Comparison of ENCODE assay signal across 9 cellular contexts in the genomic region with DNA sequence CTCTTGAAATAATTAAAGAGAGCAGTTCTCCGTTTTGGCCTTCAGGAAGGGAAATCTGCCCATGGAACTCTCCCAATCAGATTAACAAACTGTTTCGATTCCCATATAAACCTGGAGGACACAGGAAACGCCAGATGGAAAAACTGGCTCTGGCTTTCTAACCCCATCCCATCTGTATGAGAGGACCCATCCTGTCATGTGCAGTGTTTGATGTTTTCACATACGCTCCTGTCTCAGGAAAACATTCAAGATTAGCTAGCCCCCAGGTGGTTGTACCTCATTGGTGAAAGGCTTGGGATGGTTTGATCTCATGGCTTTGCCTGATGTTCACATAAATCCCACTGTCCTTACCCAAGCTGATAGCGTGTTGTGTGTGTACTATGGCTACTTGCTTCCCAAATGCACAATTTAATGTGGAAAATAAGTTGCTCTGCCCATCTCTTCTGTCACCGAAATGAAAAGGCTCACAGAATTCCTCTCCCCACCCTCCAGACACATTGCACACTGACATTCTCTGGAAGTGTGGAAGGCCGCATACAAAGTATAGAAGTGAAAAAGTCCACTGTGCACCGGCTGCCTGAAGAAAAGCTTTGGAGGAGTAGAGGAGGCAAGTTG. TPM values are rescaled to one million over a fixed set of nuclear protein-coding genes. Genes with fewer than 3 reads are reported as not detected.
DNase-seq lines count a peak whose midpoint lies in the region; ATAC-seq and TF ChIP-seq lines count a peak whose summit lies in the region.
"Had no signal": no experiment of that assay in that cellular context is flagged by ENCODE, and none has a peak within 500 bp of the region (broad histone marks: within the 10 kb centered on the region; RNA-seq: fewer than 3 reads in every experiment).

No MANE protein-coding gene starts in this region.

- H3K27me3 ChIP-seq in mesenchymal stem cell (ENCODE audit: control insufficient read depth in 1 of 2, insufficient read depth in 1 of 2, low read length in 2 of 2), result no peaks in the 10 kb centered on the region

- no peak overlapping the region for H3K14ac ChIP-seq in mesenchymal stem cell (ENCODE audit: low read length in 2 of 2)

- H3K36me3 Mint-ChIP-seq in Calu3 (ENCODE audit: insufficient read depth, unreplicated experiment), result peaks cover 18% of the 10 kb centered on the region
- H3K36me3 Mint-ChIP-seq in IgD-negative memory B cell, result peaks cover 2% of the 10 kb centered on the region
- peaks cover 12 to 13% of the 10 kb centered on the region in 2 donors for H3K36me3 Mint-ChIP-seq in activated naive CD4-positive, alpha-beta T cell treated with anti-CD3 and anti-CD28 coated beads, Interleukin-2, amount 50 U/mL, for 72 hours

- intact Hi-C loops in Calu3 (cut with micrococcal nuclease; ENCODE audit: unreplicated experiment), result no loop called here

- H2AFZ ChIP-seq in mesenchymal stem cell (ENCODE audit: low read depth, low read length), result no peak overlapping the region

- no peak overlapping the region for H2BK120ac ChIP-seq in mesenchymal stem cell (ENCODE audit: low read depth, low read length)

- H2BK5ac ChIP-seq in mesenchymal stem cell (ENCODE audit: low read depth, low read length, poor library complexity, severe bottlenecking), result no peak overlapping the region

- H3K4me1 Mint-ChIP-seq in Calu3 (ENCODE audit: low read depth, unreplicated experiment) (no peaks in the 10 kb centered on the region), IgD-negative memory B cell (peaks cover 5 to 19% (median 17%) of the 10 kb centered on the region in 3 donors)

- H3K9me3 ChIP-seq in mesenchymal stem cell (ENCODE audit: control insufficient read depth, low read length), result no peaks in the 10 kb centered on the region

- DNase-seq in Calu3 (no peak), mesenchymal stem cell (peak; percentile 13)
- no peak for DNase-seq in activated naive CD4-positive, alpha-beta T cell treated with anti-CD3 and anti-CD28 coated beads, Interleukin-2, amount 50 U/mL, for 72 hours (ENCODE audit: low spot score in 2 of 2)
- no peak for DNase-seq in stimulated activated naive CD4-positive, alpha-beta T cell treated with Interleukin-2 at 50 U/mL for 16 hours (lab: John Stamatoyannopoulos, UW)
- no peak for DNase-seq in activated CD4-positive, CD25-positive, alpha-beta regulatory T cell treated with anti-CD3 and anti-CD28 coated beads, Interleukin-2, amount 50 U/mL, for 72 hours
- DNase-seq: NCI-H1417 treated with DMSO at 0.1 percent for 48 hours had no signal

- BruUV-seq in Calu3 (replicated peaks; lab: Mats Ljungman, UMichigan), result TSS peak; percentile 19

- WGBS in mesenchymal stem cell, result 77% methylated on average over 8 of the region's 8 CpGs

- H3K27ac Mint-ChIP-seq in Calu3 (ENCODE audit: unreplicated experiment) (peak overlapping the region; percentile 68), IgD-negative memory B cell (no peak overlapping the region)
- peak overlapping the region; percentile 56 to 81 for H3K27ac Mint-ChIP-seq in activated naive CD4-positive, alpha-beta T cell treated with anti-CD3 and anti-CD28 coated beads, Interleukin-2, amount 50 U/mL, for 72 hours

- no peak for ATAC-seq in activated naive CD4-positive, alpha-beta T cell treated with anti-CD3 and anti-CD28 coated beads, Interleukin-2, amount 50 U/mL, for 72 hours
- ATAC-seq in GM18868 (IDR thresholded peaks at IDR 0.05; ENCODE audit: unreplicated experiment), result no peak
- ATAC-seq in HG03196 (IDR thresholded peaks at IDR 0.05; ENCODE audit: unreplicated experiment), result no peak

- H3K9me3 Mint-ChIP-seq in Calu3 (ENCODE audit: low read depth, unreplicated experiment) (no peaks in the 10 kb centered on the region), IgD-negative memory B cell (no peaks in the 10 kb centered on the region)
- no peaks in the 10 kb centered on the region for H3K9me3 Mint-ChIP-seq in activated naive CD4-positive, alpha-beta T cell treated with anti-CD3 and anti-CD28 coated beads, Interleukin-2, amount 50 U/mL, for 72 hours

- no peak overlapping the region for H2BK12ac ChIP-seq in mesenchymal stem cell (ENCODE audit: low read length in 2 of 2)

- peaks cover 6% of the 10 kb centered on the region for H3K4me1 ChIP-seq in mesenchymal stem cell (ENCODE audit: control insufficient read depth, insufficient read depth, low read depth, low read length)

- H3K4me3 Mint-ChIP-seq in Calu3 (ENCODE audit: low read depth, unreplicated experiment) (no peak overlapping the region), IgD-negative memory B cell (peak overlapping the region in 3 of 4 donors; percentile 21 to 48 (median 43))

- H2BK15ac ChIP-seq in mesenchymal stem cell (ENCODE audit: low read depth, poor library complexity, severe bottlenecking), result no peak overlapping the region

- CTCF ChIA-PET in Calu3 (lab: Charles Lee), result no interaction called here

- H3K23ac ChIP-seq in mesenchymal stem cell (ENCODE audit: low read length in 2 of 2), result no peak overlapping the region

- no peak overlapping the region for H4K91ac ChIP-seq in mesenchymal stem cell (ENCODE audit: low read length)

- H3K4me2 ChIP-seq in mesenchymal stem cell (ENCODE audit: low read length, poor library complexity, severe bottlenecking), result no peak overlapping the region

- no peaks in the 10 kb centered on the region for H3K27me3 Mint-ChIP-seq in Calu3 (ENCODE audit: unreplicated experiment)
- no peaks in the 10 kb centered on the region for H3K27me3 Mint-ChIP-seq in IgD-negative memory B cell

- no peak overlapping the region for H3K18ac ChIP-seq in mesenchymal stem cell (ENCODE audit: low read depth in 1 of 2, low read length in 2 of 2)

- H3K4ac ChIP-seq in mesenchymal stem cell (ENCODE audit: low read depth in 1 of 2, low read length in 2 of 2), result no peak overlapping the region

- no peak overlapping the region for H3K4me3 ChIP-seq in mesenchymal stem cell (ENCODE audit: insufficient read depth in 1 of 2, low read depth in 1 of 2, low read length in 2 of 2)

- H3K27ac ChIP-seq in mesenchymal stem cell (ENCODE audit: low read length, poor library complexity, severe bottlenecking), result no peak overlapping the region

- no peak for TF ChIP-seq CTCF in Calu3 (IDR thresholded peaks at IDR 0.05; ENCODE audit: unreplicated experiment)

- H3K79me1 ChIP-seq in mesenchymal stem cell (replicated peaks; ENCODE audit: low read length, poor library complexity, severe bottlenecking), result no peaks in the 10 kb centered on the region

- H4K8ac ChIP-seq in mesenchymal stem cell (ENCODE audit: low read length), result no peak overlapping the region

- H3K36me3 ChIP-seq in mesenchymal stem cell (ENCODE audit: control insufficient read depth in 1 of 2, insufficient read depth in 2 of 2, low read depth in 1 of 2, low read length in 2 of 2), result peaks cover 0 to 48% of the 10 kb centered on the region in 2 experiments

- H2AK5ac ChIP-seq in mesenchymal stem cell (ENCODE audit: low read length, severe bottlenecking), result no peak overlapping the region

- peak overlapping the region; percentile 97 for H3K9ac ChIP-seq in mesenchymal stem cell (ENCODE audit: low read length)

RNA-seq across cellular contexts. Expression of a gene that starts 18.2 kb away (rescaled TPM):
- total RNA-seq in Calu3 (2022), result 16.5 and 17.3 TPM in 2 replicates
- polyA plus RNA-seq in IgD-negative memory B cell, result 9.6 TPM
- total RNA-seq in activated naive CD4-positive, alpha-beta T cell treated with anti-CD3 and anti-CD28 coated beads, Interleukin-2, amount 50 U/mL, for 72 hours, result 10 to 100 TPM; 23.7 to 24.1 TPM
- 2.8 TPM for polyA plus RNA-seq in mesenchymal stem cell (2013, experiment 1 of 2)
- 3.3 TPM for polyA plus RNA-seq in mesenchymal stem cell (2013, experiment 2 of 2)

Comparison
In these comparisons a context has a peak if more than half of its experiments do, and no peak if none do; other contexts are left out.
1. H3K27ac Mint-ChIP-seq: peak in Calu3 (single experiment) and activated naive CD4-positive, alpha-beta T cell treated with anti-CD3 and anti-CD28 coated beads, Interleukin-2, amount 50 U/mL, for 72 hours (2 of 2); none in IgD-negative memory B cell (0 of 3).